ENCODE assay signal across 8 cellular contexts in genomic region chr17:1515640-1516402, GRCh38. TPM values are rescaled to one million over a fixed set of nuclear protein-coding genes. Genes with fewer than 3 reads are reported as not detected.
DNase-seq lines count a peak whose midpoint lies in the region; ATAC-seq and TF ChIP-seq lines count a peak whose summit lies in the region.

No MANE protein-coding gene starts in this region.

- peak overlapping the region; percentile 94 to 98 (median 96) for H3K27ac ChIP-seq in esophagus muscularis mucosa (replicated peaks in 1 of 4)
- peak overlapping the region; percentile 74 for H3K27ac ChIP-seq in muscle layer of duodenum (ENCODE audit: low read length)
- peak overlapping the region; percentile 59 to 91 (median 77) for H3K27ac ChIP-seq in thyroid gland

- 0% methylated on average over 22 of the region's 32 CpGs for WGBS in esophagus muscularis mucosa
- WGBS in thyroid gland, 2 donors, result 0 to 1% methylated on average over 20 to 29 of the region's 32 CpGs

- peaks cover 42% of the 10 kb centered on the region for H3K36me3 ChIP-seq in NT2/D1 (ENCODE audit: insufficient read depth, insufficient read length, low read length)
- H3K36me3 ChIP-seq in esophagus muscularis mucosa, result peaks cover 13 to 61% (median 33%) of the 10 kb centered on the region in 4 donors
- H3K36me3 ChIP-seq in muscle layer of duodenum (ENCODE audit: control insufficient read depth in 1 of 2, insufficient read depth in 2 of 2, low read length in 2 of 2), result peaks cover 13 to 15% of the 10 kb centered on the region in 2 donors
- peaks cover 6 to 28% of the 10 kb centered on the region in 2 donors for H3K36me3 ChIP-seq in thyroid gland

- intact Hi-C loops in esophagus muscularis mucosa (cut with DNase I) (loop anchor here (5.0 kb wide), 2 partner anchors 64 to 239 kb away; partner anchors contain the start of gene TRARG1), thyroid gland (cut with DNase I) (loop anchor here (5.0 to 10.0 kb wide), 3 partner anchors 59 to 241 kb away; partner anchors contain the start of genes BHLHA9, CRK and TRARG1)

- H3K4me1 ChIP-seq in NT2/D1 (ENCODE audit: insufficient read depth, insufficient read length) (peaks cover 10% of the 10 kb centered on the region), esophagus muscularis mucosa (peaks cover 54 to 64% (median 62%) of the 10 kb centered on the region in 4 donors), muscle layer of duodenum (ENCODE audit: control insufficient read depth in 1 of 2, insufficient read depth in 2 of 2, low read length in 2 of 2) (peaks cover 30 to 37% of the 10 kb centered on the region in 2 donors), thyroid gland (peaks cover 42 to 54% of the 10 kb centered on the region in 2 donors)

- H3K9ac ChIP-seq in NT2/D1 (ENCODE audit: insufficient read length, low read depth), result peak overlapping the region; percentile 91

- TF ChIP-seq EP300 in esophagus muscularis mucosa (IDR thresholded peaks at IDR 0.05), result no peak

- H3K4me3 Mint-ChIP-seq in activated T-cell treated with anti-CD3 and anti-CD28 coated beads, Interleukin-2, amount 50 U/mL, for 4 hours, result peak overlapping the region; percentile 90

- no peaks in the 10 kb centered on the region for H3K9me3 ChIP-seq in NT2/D1 (ENCODE audit: insufficient read depth, low read length)
- no peaks in the 10 kb centered on the region for H3K9me3 ChIP-seq in esophagus muscularis mucosa
- no peaks in the 10 kb centered on the region for H3K9me3 ChIP-seq in muscle layer of duodenum (ENCODE audit: control insufficient read depth in 1 of 2, low read length in 2 of 2)
- H3K9me3 ChIP-seq in thyroid gland, result no peaks in the 10 kb centered on the region

- TF ChIP-seq POLR2A in esophagus muscularis mucosa (IDR thresholded peaks at IDR 0.05; ENCODE audit: low read depth) (no peak), thyroid gland (IDR thresholded peaks at IDR 0.05) (peak in 1 of 2 donors; percentile 14)

- ATAC-seq in HG02938 (IDR thresholded peaks at IDR 0.05; ENCODE audit: unreplicated experiment), result peak; percentile 21
- ATAC-seq in activated T-cell treated with anti-CD3 and anti-CD28 coated beads, Interleukin-2, amount 50 U/mL, for 4 hours, result peak; percentile 7 to 9
- ATAC-seq in HG02981 (IDR thresholded peaks at IDR 0.05; ENCODE audit: unreplicated experiment), result no peak

- peak; percentile 65 to 77 (median 67) for TF ChIP-seq CTCF in esophagus muscularis mucosa (IDR thresholded peaks at IDR 0.05)
- peak; percentile 26 to 90 (median 73) for TF ChIP-seq CTCF in thyroid gland (IDR thresholded peaks at IDR 0.05)

- H3K27me3 ChIP-seq in NT2/D1 (ENCODE audit: insufficient read depth, insufficient read length), result no peaks in the 10 kb centered on the region
- no peaks in the 10 kb centered on the region for H3K27me3 ChIP-seq in esophagus muscularis mucosa
- no peaks in the 10 kb centered on the region for H3K27me3 ChIP-seq in muscle layer of duodenum (ENCODE audit: low read depth, low read length)
- no peaks in the 10 kb centered on the region for H3K27me3 ChIP-seq in thyroid gland

- no peaks in the 10 kb centered on the region for H3K27me3 Mint-ChIP-seq in activated T-cell treated with anti-CD3 and anti-CD28 coated beads, Interleukin-2, amount 50 U/mL, for 4 hours (ENCODE audit: low read depth)

- peaks cover 25% of the 10 kb centered on the region for H3K4me1 Mint-ChIP-seq in activated T-cell treated with anti-CD3 and anti-CD28 coated beads, Interleukin-2, amount 50 U/mL, for 4 hours (ENCODE audit: low read depth)

- peaks cover 14% of the 10 kb centered on the region for H3K36me3 Mint-ChIP-seq in activated T-cell treated with anti-CD3 and anti-CD28 coated beads, Interleukin-2, amount 50 U/mL, for 4 hours (ENCODE audit: insufficient read depth)

- peak; percentile 35 for DNase-seq in GF-D8 (lab: John Stamatoyannopoulos, UW)
- peak; percentile 66 for DNase-seq in NT2/D1 (ENCODE audit: low read depth, low spot score)
- peak; percentile 34 for DNase-seq in activated T-cell treated with anti-CD3 and anti-CD28 coated beads, Interleukin-2, amount 50 U/mL, for 4 hours
- DNase-seq in esophagus muscularis mucosa (ENCODE audit: extremely low spot score), result no peak
- DNase-seq in thyroid gland, result peak; percentile 80 to 81

- H3K9me3 Mint-ChIP-seq in activated T-cell treated with anti-CD3 and anti-CD28 coated beads, Interleukin-2, amount 50 U/mL, for 4 hours, result no peaks in the 10 kb centered on the region

- H3K4me3 ChIP-seq in NT2/D1 (ENCODE audit: insufficient read length, low read depth) (peak overlapping the region; percentile 91), esophagus muscularis mucosa (peak overlapping the region; percentile 84 to 94 (median 90)), muscle layer of duodenum (ENCODE audit: low read depth in 1 of 2, low read length in 2 of 2) (peak overlapping the region; percentile 90), thyroid gland (replicated peaks in 1 of 3) (peak overlapping the region; percentile 77 to 91 (median 85))

RNA-seq across cellular contexts. Expression of gene INPP5K, which starts 0.6 kb away (rescaled TPM):
- 10 to 100 TPM; 21.6 to 30.0 (median 22.8) TPM for total RNA-seq in activated T-cell treated with anti-CD3 and anti-CD28 coated beads, Interleukin-2, amount 50 U/mL, for 4 hours
- 10 to 100 TPM; 62.0 to 89.3 (median 76.1) TPM for total RNA-seq in esophagus muscularis mucosa
- 100 to 1,000 TPM; 124 to 285 (median 158) TPM for total RNA-seq in thyroid gland

RNA-seq across cellular contexts. Expression of gene MYO1C, which starts 23.3 kb away (rescaled TPM):
- total RNA-seq in activated T-cell treated with anti-CD3 and anti-CD28 coated beads, Interleukin-2, amount 50 U/mL, for 4 hours, result 10 to 100 TPM; 16.7 to 34.5 (median 18.3) TPM
- 100 to 1,000 TPM; 248 to 444 (median 347) TPM for total RNA-seq in esophagus muscularis mucosa
- 100 to 1,000 TPM; 103 to 145 (median 121) TPM for total RNA-seq in thyroid gland

RNA-seq across cellular contexts. Expression of gene PITPNA, which starts 46.8 kb away (rescaled TPM):
- 100 to 1,000 TPM in 1 of 3 donors, 10 to 100 TPM in 2; 95.4 to 103 (median 97.4) TPM for total RNA-seq in activated T-cell treated with anti-CD3 and anti-CD28 coated beads, Interleukin-2, amount 50 U/mL, for 4 hours
- 10 to 100 TPM; 36.5 to 54.9 (median 47.8) TPM for total RNA-seq in esophagus muscularis mucosa
- 10 to 100 TPM; 49.9 to 64.7 (median 54.2) TPM for total RNA-seq in thyroid gland

RNA-seq across cellular contexts. Expression of gene CRK, which starts 59.8 kb away (rescaled TPM):
- 10 to 100 TPM; 21.0 to 22.4 (median 22.0) TPM for total RNA-seq in activated T-cell treated with anti-CD3 and anti-CD28 coated beads, Interleukin-2, amount 50 U/mL, for 4 hours
- 100 to 1,000 TPM in 1 of 4 donors, 10 to 100 TPM in 3; 59.8 to 102 (median 75.7) TPM for total RNA-seq in esophagus muscularis mucosa
- total RNA-seq in thyroid gland, result 100 to 1,000 TPM in 2 of 4 donors, 10 to 100 TPM in 2; 89.6 to 140 (median 98.7) TPM
